ENCODE assay signal across 8 cellular contexts in the genomic region with DNA sequence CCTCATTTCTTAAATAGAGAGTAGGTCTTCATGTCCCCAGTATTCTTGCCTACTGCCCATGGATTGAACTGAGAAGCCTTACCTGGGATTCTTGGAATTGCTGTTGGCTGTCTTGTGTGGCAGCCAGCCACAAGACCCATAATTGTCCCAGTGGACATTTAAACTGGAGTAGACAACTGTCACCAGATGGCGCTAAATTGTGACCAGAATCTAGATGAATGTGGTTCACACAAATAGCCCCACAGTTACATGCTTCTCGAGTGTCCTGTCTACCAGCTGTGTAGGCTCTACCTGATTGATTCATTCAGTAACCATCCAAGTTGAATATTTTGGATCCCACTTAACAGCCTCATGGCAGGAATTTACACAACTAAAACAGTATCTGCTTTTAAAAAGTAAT.
A peak's percentile ranks its signal among the peaks of the same experiment; 100 is the strongest.
DNase-seq lines count a peak whose midpoint lies in the region; ATAC-seq, FAIRE-seq and TF ChIP-seq lines count a peak whose summit lies in the region.

No MANE protein-coding gene starts in this region.

- H3K4me1 ChIP-seq in naive thymus-derived CD4-positive, alpha-beta T cell (ENCODE audit: control insufficient read depth in 2 of 2, insufficient read depth in 2 of 2, low read length in 2 of 2): peaks cover 20 to 78% of the 10 kb centered on the region in 2 donors

- CTCF ChIA-PET in AG04449 (lab: Yijun Ruan, JAX): interaction anchor here (0.6 to 12.7 kb wide), 15 partner anchors 8 to 73 kb away, joined by 3 to 127 read pairs (median 5); partner anchors contain the start of gene MAP4K4
- CTCF ChIA-PET in naive thymus-derived CD4-positive, alpha-beta T cell (lab: Charles Lee): interaction anchor here (0.7 to 1.8 kb wide), 4 partner anchors 12 to 71 kb away, joined by 3 to 6 read pairs (median 3); no protein-coding TSS in a partner anchor

- H3K27ac ChIP-seq in naive thymus-derived CD4-positive, alpha-beta T cell (ENCODE audit: low read depth, low read length): no peak overlapping the region

- POLR2A ChIA-PET in AG04449 (lab: Yijun Ruan, JAX): no interaction called here
- POLR2A ChIA-PET in naive thymus-derived CD4-positive, alpha-beta T cell (lab: Charles Lee): interaction anchor here (0.9 to 1.9 kb wide), 5 partner anchors 13 to 72 kb away, joined by 3 to 5 read pairs (median 3); no protein-coding TSS in a partner anchor

- H3K4me3 ChIP-seq in AG04449 (ENCODE audit: low read depth, low read length) (no peak overlapping the region), choroid plexus epithelial cell (ENCODE audit: low read depth, low read length) (no peak overlapping the region)
- H3K4me3 ChIP-seq in naive thymus-derived CD4-positive, alpha-beta T cell (ENCODE audit: low read length): no peak overlapping the region

- intact Hi-C loops in naive thymus-derived CD4-positive, alpha-beta T cell (cut with micrococcal nuclease): loop anchor here (1.0 to 2.0 kb wide), 2 partner anchors 53 to 74 kb away; partner anchors contain the start of gene MAP4K4 (in 1 of the 2)
- intact Hi-C loops in sciatic nerve (cut with DNase I): no loop called here

- no peak for TF ChIP-seq POLR2A in GM12892 (IDR thresholded peaks at IDR 0.05; ENCODE audit: low read depth, low read length)

- H3K4me1 Mint-ChIP-seq in naive thymus-derived CD4-positive, alpha-beta T cell: peaks cover 73 to 98% (median 94%) of the 10 kb centered on the region in 7 donors

- no peaks in the 10 kb centered on the region for H3K9me3 Mint-ChIP-seq in naive thymus-derived CD4-positive, alpha-beta T cell

- peak; percentile 40 for FAIRE-seq in GM12892 (lab: Jason Lieb, UNC)

- H3K9me3 ChIP-seq in naive thymus-derived CD4-positive, alpha-beta T cell (ENCODE audit: control insufficient read depth in 2 of 3, low read length in 3 of 3): no peaks in the 10 kb centered on the region

- ATAC-seq in HG03280 (IDR thresholded peaks at IDR 0.05; ENCODE audit: unreplicated experiment) (peak; percentile 54), HG03457 (IDR thresholded peaks at IDR 0.05; ENCODE audit: unreplicated experiment) (no peak), sciatic nerve (no peak)
- peak; percentile 48 for ATAC-seq in naive thymus-derived CD4-positive, alpha-beta T cell

- H3K27me3 Mint-ChIP-seq in naive thymus-derived CD4-positive, alpha-beta T cell: no peaks in the 10 kb centered on the region

- H3K36me3 Mint-ChIP-seq in naive thymus-derived CD4-positive, alpha-beta T cell: peaks cover 0 to 11% (median 0%) of the 10 kb centered on the region in 5 donors

- DNase-seq in AG04449 (ENCODE audit: low read depth, low spot score) (no peak), GM12892 (ENCODE audit: insufficient read length) (no peak), NCI-H748 (lab: John Stamatoyannopoulos, UW; ENCODE audit: unreplicated experiment) (peak; percentile 37), choroid plexus epithelial cell (ENCODE audit: low read depth) (peak; percentile 58), sciatic nerve (ENCODE audit: low spot score) (no peak)
- DNase-seq in naive thymus-derived CD4-positive, alpha-beta T cell: no peak

- peak overlapping the region in 6 of 10 donors; percentile 48 to 79 (median 68) for H3K4me3 Mint-ChIP-seq in naive thymus-derived CD4-positive, alpha-beta T cell

- no peaks in the 10 kb centered on the region for H3K27me3 ChIP-seq in naive thymus-derived CD4-positive, alpha-beta T cell (ENCODE audit: control insufficient read depth in 2 of 2, insufficient read depth in 2 of 2, low read length in 2 of 2)

- H3K27ac Mint-ChIP-seq in naive thymus-derived CD4-positive, alpha-beta T cell: peak overlapping the region in 5 of 9 donors; percentile 14 to 87 (median 50)

- TF ChIP-seq CTCF in AG04449 (IDR thresholded peaks at IDR 0.05; ENCODE audit: insufficient read depth, low read length, missing control alignments) (peak; percentile 16), choroid plexus epithelial cell (conservative IDR thresholded peaks at IDR 0.05; ENCODE audit: low read depth, low read length) (peak; percentile 42)

- H3K36me3 ChIP-seq in naive thymus-derived CD4-positive, alpha-beta T cell (ENCODE audit: control insufficient read depth in 2 of 3, insufficient read depth in 3 of 3, low read length in 3 of 3): no peaks in the 10 kb centered on the region

Comparison
In these comparisons a context has a peak if more than half of its experiments do, and no peak if none do; other contexts are left out.
1. DNase-seq: peak in NCI-H748 (single experiment) and choroid plexus epithelial cell (single experiment); none in AG04449 (single experiment), GM12892 (single experiment), naive thymus-derived CD4-positive, alpha-beta T cell (0 of 9) and sciatic nerve (single experiment).
2. ATAC-seq: peak in HG03280 (single experiment) and naive thymus-derived CD4-positive, alpha-beta T cell (single experiment); none in HG03457 (single experiment) and sciatic nerve (single experiment).